In the genomic region with DNA sequence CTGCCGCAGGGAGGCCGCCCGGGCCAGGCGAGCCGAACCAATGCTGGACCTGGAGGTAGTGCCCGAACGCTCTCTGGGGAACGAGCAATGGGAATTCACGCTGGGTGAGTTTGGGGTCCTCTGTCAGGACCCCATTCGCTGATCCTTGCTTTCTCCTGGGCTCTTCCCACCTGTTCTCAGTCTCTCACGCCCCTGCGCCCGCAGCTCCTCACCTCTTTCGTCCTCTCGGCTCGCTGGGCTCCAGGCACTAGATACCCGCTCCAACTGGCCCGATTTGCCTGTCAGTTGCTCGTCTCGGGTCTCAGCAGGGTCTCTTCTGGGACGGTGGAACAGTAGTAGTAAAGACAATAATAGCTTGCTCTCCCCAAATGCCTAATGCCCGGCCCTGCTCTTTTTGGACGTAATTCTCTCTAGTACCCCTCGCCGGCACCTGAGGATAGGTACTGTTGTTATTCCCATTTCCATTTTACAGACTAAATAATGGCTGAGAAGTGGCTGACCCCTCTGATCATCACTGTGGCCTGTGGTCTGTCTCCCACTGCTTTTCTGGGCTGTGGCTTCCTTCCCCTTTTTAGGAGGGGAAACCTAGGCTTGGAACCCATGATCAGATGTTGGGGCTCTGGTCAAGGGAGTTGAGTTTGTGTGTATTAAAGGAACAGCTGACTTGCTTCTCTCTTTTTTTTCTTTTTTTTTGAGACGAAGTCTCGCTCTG, we compare ENCODE assay signal across 8 cellular contexts. TPM values are rescaled to one million over a fixed set of nuclear protein-coding genes. Genes with fewer than 3 reads are reported as not detected.
DNase-seq lines count a peak whose midpoint lies in the region; ATAC-seq, FAIRE-seq and TF ChIP-seq lines count a peak whose summit lies in the region.

No MANE protein-coding gene starts in this region.

- intact Hi-C loops in Calu3 (cut with micrococcal nuclease; ENCODE audit: unreplicated experiment), result no loop called here
- intact Hi-C loops in Panc1 (cut with micrococcal nuclease; ENCODE audit: unreplicated experiment), result no loop called here

- H3K4me1 ChIP-seq in Panc1 (ENCODE audit: control insufficient read depth, insufficient read depth, low read length) (peaks cover 9% of the 10 kb centered on the region), ectodermal cell (ENCODE audit: control insufficient read depth, insufficient read depth, low read length) (peaks cover 7% of the 10 kb centered on the region), muscle layer of duodenum (ENCODE audit: control insufficient read depth in 1 of 2, insufficient read depth in 2 of 2, low read length in 2 of 2) (peaks cover 9 to 29% of the 10 kb centered on the region in 2 donors)

- H3K9me3 Mint-ChIP-seq in Calu3 (ENCODE audit: low read depth, unreplicated experiment), result no peaks in the 10 kb centered on the region

- no peaks in the 10 kb centered on the region for H3K27me3 ChIP-seq in Panc1 (ENCODE audit: control insufficient read depth, insufficient read depth, low read length)
- H3K27me3 ChIP-seq in ectodermal cell (ENCODE audit: control insufficient read depth, insufficient read depth, low read length, poor library complexity, severe bottlenecking), result no peaks in the 10 kb centered on the region
- no peaks in the 10 kb centered on the region for H3K27me3 ChIP-seq in muscle layer of duodenum (ENCODE audit: low read depth, low read length)

- CTCF ChIA-PET in Calu3 (lab: Charles Lee) (interaction anchor here (0.5 to 0.8 kb wide), 5 partner anchors 25 to 208 kb away, joined by 3 to 5 read pairs (median 4); no protein-coding TSS in a partner anchor), Panc1 (lab: Charles Lee) (no interaction called here)

- BruUV-seq in Calu3 (replicated peaks; lab: Mats Ljungman, UMichigan) (no TSS peak), Panc1 (replicated peaks; lab: Mats Ljungman, UMichigan) (no TSS peak)

- peak overlapping the region; percentile 91 for H3K4me3 Mint-ChIP-seq in Calu3 (ENCODE audit: low read depth, unreplicated experiment)

- POLR2A ChIA-PET in Panc1 (lab: Charles Lee), result interaction anchor here (0.6 kb wide), 1 partner anchor 42 kb away, joined by 11 read pairs; no protein-coding TSS in a partner anchor

- 8% methylated on average over 27 of the region's 27 CpGs for WGBS in ectodermal cell, 2 experiments

- peaks cover 29% of the 10 kb centered on the region for H3K4me1 Mint-ChIP-seq in Calu3 (ENCODE audit: low read depth, unreplicated experiment)

- H3K4me3 ChIP-seq in Panc1 (ENCODE audit: low read depth in 2 of 2, low read length in 2 of 2) (peak overlapping the region; percentile 82 to 91), ectodermal cell (ENCODE audit: insufficient read depth, low read depth, low read length) (peak overlapping the region; percentile 83), muscle layer of duodenum (ENCODE audit: low read depth in 1 of 2, low read length in 2 of 2) (peak overlapping the region; percentile 99 to 100)

- H3K27ac ChIP-seq in Panc1 (ENCODE audit: low read length) (peak overlapping the region; percentile 90), ectodermal cell (ENCODE audit: insufficient read depth, low read depth, low read length, poor library complexity, severe bottlenecking) (no peak overlapping the region), muscle layer of duodenum (ENCODE audit: low read length) (peak overlapping the region; percentile 72)

- no peak for TF ChIP-seq CTCF in Calu3 (IDR thresholded peaks at IDR 0.05; ENCODE audit: unreplicated experiment)
- TF ChIP-seq CTCF in Panc1 (IDR thresholded peaks at IDR 0.05), result no peak

- H3K36me3 Mint-ChIP-seq in Calu3 (ENCODE audit: insufficient read depth, unreplicated experiment), result peaks cover 24% of the 10 kb centered on the region

- H3K27me3 Mint-ChIP-seq in Calu3 (ENCODE audit: unreplicated experiment), result no peaks in the 10 kb centered on the region

- DNase-seq in Calu3 (no peak), Panc1 (ENCODE audit: low read depth, low spot score) (no peak), LoVo (ENCODE audit: low spot score) (no peak), H54 (ENCODE audit: insufficient read length, low spot score) (no peak), COR-L47 (lab: John Stamatoyannopoulos, UW) (no peak)

- ATAC-seq in GM21825 (IDR thresholded peaks at IDR 0.05; ENCODE audit: unreplicated experiment), result peak; percentile 5
- peak; percentile 48; the same call in 1 of the 2 replicates for ATAC-seq in Panc1

- FAIRE-seq in H54 (lab: Jason Lieb, UNC), result no peak

- no peak for TF ChIP-seq POLR2A in H54 (IDR thresholded peaks at IDR 0.05; ENCODE audit: low read depth, low read length)

- H3K27ac Mint-ChIP-seq in Calu3 (ENCODE audit: unreplicated experiment), result peak overlapping the region; percentile 72

- H3K36me3 ChIP-seq in Panc1 (ENCODE audit: control insufficient read depth, insufficient read depth, low read length) (no peaks in the 10 kb centered on the region; the same call in 1 of the 2 replicates), ectodermal cell (ENCODE audit: control insufficient read depth, insufficient read depth, low read length) (no peaks in the 10 kb centered on the region), muscle layer of duodenum (ENCODE audit: control insufficient read depth in 1 of 2, insufficient read depth in 2 of 2, low read length in 2 of 2) (no peaks in the 10 kb centered on the region)

- in situ Hi-C loops in Panc1 (cut with HindIII; ENCODE audit: low pct_unique_long_range_greater_than_20kb, low sequenced_read_pairs), result no loop called here

- no peaks in the 10 kb centered on the region for H3K9me3 ChIP-seq in Panc1 (ENCODE audit: control insufficient read depth, insufficient read depth, low read depth, low read length)
- no peaks in the 10 kb centered on the region for H3K9me3 ChIP-seq in ectodermal cell (ENCODE audit: control insufficient read depth, low read length)
- no peaks in the 10 kb centered on the region for H3K9me3 ChIP-seq in muscle layer of duodenum (ENCODE audit: control insufficient read depth in 1 of 2, low read length in 2 of 2)

RNA-seq across cellular contexts. Expression of gene PHAF1, which starts 0.6 kb away (rescaled TPM):
- total RNA-seq in Calu3 (2022) (21.4 and 21.9 TPM in 2 replicates), Panc1 (2021; ENCODE audit: unreplicated experiment) (15.7 TPM)
- polyA plus RNA-seq in Panc1 (2012; ENCODE audit: insufficient read length), result 17.6 TPM
- polyA plus RNA-seq in ectodermal cell (2013, experiment 1 of 4), result 25.3 TPM
- 29.0 TPM for polyA plus RNA-seq in ectodermal cell (2013, experiment 2 of 4)
- polyA plus RNA-seq in ectodermal cell (2013, experiment 3 of 4), result 19.4 TPM
- polyA plus RNA-seq in ectodermal cell (2013, experiment 4 of 4), result 22.0 TPM

RNA-seq across cellular contexts. Expression of gene B3GNT9, which starts 40.5 kb away (rescaled TPM):
- 6.8 and 8.0 TPM in 2 replicates for total RNA-seq in Calu3 (2022)
- total RNA-seq in Panc1 (2021; ENCODE audit: unreplicated experiment), result 11.5 TPM
- polyA plus RNA-seq in Panc1 (2012; ENCODE audit: insufficient read length), result 13.8 TPM
- polyA plus RNA-seq in ectodermal cell (2013, experiment 1 of 4), result 2.8 TPM
- 4.2 TPM for polyA plus RNA-seq in ectodermal cell (2013, experiment 2 of 4)
- polyA plus RNA-seq in ectodermal cell (2013, experiment 3 of 4), result 4.0 TPM
- polyA plus RNA-seq in ectodermal cell (2013, experiment 4 of 4), result 4.7 TPM

RNA-seq across cellular contexts. Expression of gene TRADD, which starts 49.4 kb away (rescaled TPM):
- total RNA-seq in Calu3 (2022), result 34.9 and 42.7 TPM in 2 replicates
- total RNA-seq in Panc1 (2021; ENCODE audit: unreplicated experiment), result 18.5 TPM
- polyA plus RNA-seq in Panc1 (2012; ENCODE audit: insufficient read length), result 32.3 TPM
- 0.37 TPM for polyA plus RNA-seq in ectodermal cell (2013, experiment 1 of 4)
- 0.52 TPM for polyA plus RNA-seq in ectodermal cell (2013, experiment 2 of 4)
- polyA plus RNA-seq in ectodermal cell (2013, experiment 3 of 4), result 0.69 TPM
- 0.65 TPM for polyA plus RNA-seq in ectodermal cell (2013, experiment 4 of 4)

RNA-seq across cellular contexts. Expression of gene FBXL8, which starts 49.5 kb away (rescaled TPM):
- 32.0 and 36.6 TPM in 2 replicates for total RNA-seq in Calu3 (2022)
- total RNA-seq in Panc1 (2021; ENCODE audit: unreplicated experiment), result 17.8 TPM
- 21.9 TPM for polyA plus RNA-seq in Panc1 (2012; ENCODE audit: insufficient read length)
- 0.70 TPM for polyA plus RNA-seq in ectodermal cell (2013, experiment 1 of 4)
- polyA plus RNA-seq in ectodermal cell (2013, experiment 2 of 4), result 0.21 TPM
- not detected for polyA plus RNA-seq in ectodermal cell (2013, experiment 3 of 4)
- polyA plus RNA-seq in ectodermal cell (2013, experiment 4 of 4), result 0.20 TPM

RNA-seq across cellular contexts. Expression of gene HSF4, which starts 54.3 kb away (rescaled TPM):
- total RNA-seq in Calu3 (2022), result 57.1 and 60.7 TPM in 2 replicates
- 38.6 TPM for total RNA-seq in Panc1 (2021; ENCODE audit: unreplicated experiment)
- 53.0 TPM for polyA plus RNA-seq in Panc1 (2012; ENCODE audit: insufficient read length)
- polyA plus RNA-seq in ectodermal cell (2013, experiment 1 of 4), result not detected
- not detected for polyA plus RNA-seq in ectodermal cell (2013, experiment 2 of 4)
- polyA plus RNA-seq in ectodermal cell (2013, experiment 3 of 4), result 1.6 TPM
- polyA plus RNA-seq in ectodermal cell (2013, experiment 4 of 4), result 0.53 TPM
